ENCODE assay signal across 1 cellular context in the genomic region with DNA sequence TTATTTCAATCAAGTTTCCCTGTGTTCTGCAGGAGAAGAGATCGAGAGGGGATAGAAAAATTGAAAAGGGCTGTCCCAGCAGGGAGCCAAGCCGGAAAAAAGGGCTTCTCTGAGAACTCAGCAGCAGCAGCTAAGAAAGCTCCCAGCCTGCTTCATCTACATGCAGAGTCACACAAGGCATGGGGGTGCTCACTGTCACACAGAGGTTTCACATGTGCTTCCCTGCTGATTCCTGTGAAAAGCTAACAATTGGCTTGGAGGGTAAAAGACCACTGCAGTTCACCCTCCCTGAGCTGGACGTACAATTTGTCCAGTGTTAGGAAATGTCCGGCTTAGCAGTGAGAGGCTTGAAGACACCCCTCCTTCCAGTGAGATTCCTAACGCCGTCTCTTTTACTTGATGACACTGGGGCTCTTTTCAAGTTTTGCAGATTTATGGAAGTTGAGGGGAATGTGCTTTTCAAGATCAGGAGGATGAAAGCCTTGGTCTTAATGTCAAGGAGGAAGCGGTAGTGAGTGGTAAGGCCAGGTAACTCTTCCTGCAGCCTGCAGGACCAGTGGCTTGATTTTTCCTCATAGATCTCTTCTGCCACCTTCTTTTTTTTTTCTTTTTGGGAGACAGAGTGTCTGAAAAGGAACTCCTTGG.
TF ChIP-seq lines count a peak whose summit lies in the region.

No MANE protein-coding gene starts in this region.

TF ChIP-seq in GM23338, 12 proteins besides CTCF, POLR2A, EP300 and RAD21 (continued from another document):
- TF ChIP-seq ZNF462 (CRISPR knock-in tag; IDR thresholded peaks at IDR 0.05), result no peak
